Comparison of ENCODE assay signal across 20 cellular contexts in the genomic region with DNA sequence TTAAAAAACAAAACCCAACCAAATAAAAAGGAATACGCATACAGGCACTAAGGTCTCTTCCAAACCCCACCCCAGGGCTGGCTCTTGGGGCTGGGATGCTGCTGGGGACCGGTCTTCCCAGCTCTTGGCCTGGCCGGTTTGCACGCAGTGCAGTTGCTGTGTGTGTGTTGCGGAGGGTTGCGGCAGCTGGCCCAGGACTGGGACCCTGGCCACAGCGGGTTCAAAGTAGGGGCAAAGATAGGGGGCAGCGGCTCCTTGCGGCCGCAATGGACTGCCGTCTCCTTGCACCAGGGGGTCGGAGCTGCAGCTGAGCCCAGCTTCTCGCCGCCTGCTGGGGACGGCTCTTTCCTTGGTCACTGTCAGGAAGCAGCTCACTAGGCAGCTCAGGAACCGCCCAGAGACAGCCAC. TPM values are rescaled to one million over a fixed set of nuclear protein-coding genes. Genes with fewer than 3 reads are reported as not detected.
A peak's percentile ranks its signal among the peaks of the same experiment; 100 is the strongest.
DNase-seq lines count a peak whose midpoint lies in the region; ATAC-seq, FAIRE-seq and TF ChIP-seq lines count a peak whose summit lies in the region.
"Had no signal": no experiment of that assay in that cellular context is flagged by ENCODE, and none has a peak within 500 bp of the region (broad histone marks: within the 10 kb centered on the region; RNA-seq: fewer than 3 reads in every experiment).

No MANE protein-coding gene starts in this region.

- H3K4me3 Mint-ChIP-seq in glutamatergic neuron (ENCODE audit: unreplicated experiment) = no peak overlapping the region
- H3K4me3 Mint-ChIP-seq in mesothelial cell of epicardium = no peak overlapping the region
- H3K4me3 Mint-ChIP-seq: CD4-positive, CD25-positive, alpha-beta regulatory T cell had no signal

- H3K36me3 ChIP-seq in GM12878 (ENCODE audit: control insufficient read depth in 2 of 2, insufficient read depth in 2 of 2, low read length in 1 of 2) (no peaks in the 10 kb centered on the region), thyroid gland (no peaks in the 10 kb centered on the region)

- no peak for DNase-seq in GM12878 (ENCODE audit: low read depth, low spot score)
- DNase-seq in glutamatergic neuron = peak; percentile 69
- DNase-seq in mesothelial cell of epicardium (ENCODE audit: low spot score in 2 of 2, unreplicated experiment in 2 of 2) = no peak
- DNase-seq in thyroid gland = no peak
- no peak for DNase-seq in T-helper 1 cell
- no peak for DNase-seq in ACHN
- no peak for DNase-seq in inferior parietal cortex (ENCODE audit: extremely low spot score)
- DNase-seq: CD4-positive, CD25-positive, alpha-beta regulatory T cell; EL; KBM-7; MV-4-11; NCI-H1417; NCI-H1930; NCI-H446; NCI-H69; NK-92 treated with Interleukin-12 subunit alpha and Interleukin-12 subunit beta, amount 100 ng/mL, for 24 hours; OCI-M1; SIG-M5 had no signal

- TF ChIP-seq RAD21 in GM12878 (IDR thresholded peaks at IDR 0.05; ENCODE audit: insufficient read depth, low read depth, low read length) = no peak

- 26% methylated on average over 16 of the region's 16 CpGs for WGBS in GM12878 (ENCODE audit: insufficient coverage, insufficient replicate concordance, low lambda C conversion rate, missing lambda C conversion rate)
- whole genome bisulfite sequencing in thyroid gland, 2 donors = 61% methylated on average over 11 to 16 of the region's 16 CpGs

- no peak overlapping the region for H2AFZ ChIP-seq in GM12878 (ENCODE audit: control insufficient read depth, low read depth, low read length)

- in situ Hi-C loops in GM12878 (cut with MboI) (no loop called here), ACHN (cut with HindIII; ENCODE audit: low pct_ligation_motif_present, low pct_unique_long_range_greater_than_20kb, low sequenced_read_pairs) (no loop called here)

- H4K20me1 ChIP-seq in GM12878 (ENCODE audit: control insufficient read depth, insufficient read depth) = no peaks in the 10 kb centered on the region; the same call in 1 of the 2 replicates

- no peak overlapping the region for H3K27ac Mint-ChIP-seq in glutamatergic neuron (ENCODE audit: unreplicated experiment)
- H3K27ac Mint-ChIP-seq in mesothelial cell of epicardium = no peak overlapping the region
- H3K27ac Mint-ChIP-seq: CD4-positive, CD25-positive, alpha-beta regulatory T cell had no signal

- POLR2A ChIA-PET in GM12878 (lab: Charles Lee) = no interaction called here

- peaks cover 6% of the 10 kb centered on the region for H3K9me3 Mint-ChIP-seq in glutamatergic neuron (ENCODE audit: unreplicated experiment)
- H3K9me3 Mint-ChIP-seq in mesothelial cell of epicardium = no peaks in the 10 kb centered on the region

- TF ChIP-seq CTCF in GM12878 (IDR thresholded peaks at IDR 0.05 in 2 of 3, conservative IDR thresholded peaks at IDR 0.05 in 1 of 3; ENCODE audit: control insufficient read depth in 2 of 3, extremely low read depth in 1 of 3, insufficient read depth in 1 of 3, low read depth in 3 of 3, low read length in 3 of 3) (no peak; a peak in 1 of 6 replicates), glutamatergic neuron (IDR thresholded peaks at IDR 0.05; ENCODE audit: partially characterized antibody, unreplicated experiment) (no peak), mesothelial cell of epicardium (IDR thresholded peaks at IDR 0.05; ENCODE audit: unreplicated experiment) (peak; percentile 29), thyroid gland (IDR thresholded peaks at IDR 0.05) (no peak)

- H3K79me2 ChIP-seq in GM12878 (ENCODE audit: control insufficient read depth, insufficient read depth, low read length) = no peaks in the 10 kb centered on the region

- H3K27ac ChIP-seq in GM12878 (ENCODE audit: control insufficient read depth, insufficient read depth) = no peak overlapping the region
- peak overlapping the region in 2 of 3 donors; percentile 50 to 59 for H3K27ac ChIP-seq in thyroid gland

- SMC1A ChIA-PET in GM12878 (lab: Charles Lee; ENCODE audit: uncharacterized antibody, unreplicated experiment) = interaction anchor here (0.9 kb wide), 1 partner anchor 22 kb away, joined by 3 read pairs; no protein-coding TSS in a partner anchor

- no peak for FAIRE-seq in GM12878 (lab: Jason Lieb, UNC)

- no peak overlapping the region for H3K4me2 ChIP-seq in GM12878 (ENCODE audit: control insufficient read depth, insufficient read depth)

- no peak overlapping the region for H3K4me3 ChIP-seq in GM12878
- H3K4me3 ChIP-seq in thyroid gland (replicated peaks in 1 of 3) = no peak overlapping the region

- TF ChIP-seq EP300 in GM12878 (IDR thresholded peaks at IDR 0.05; ENCODE audit: borderline replicate concordance in 1 of 2, control insufficient read depth in 1 of 2, low read depth in 2 of 2, low read length in 2 of 2) = no peak

- H3K4me1 Mint-ChIP-seq in glutamatergic neuron (ENCODE audit: low read depth, unreplicated experiment) (no peaks in the 10 kb centered on the region), mesothelial cell of epicardium (peaks cover 10% of the 10 kb centered on the region)

- H3K9me3 ChIP-seq in GM12878 (replicated peaks; ENCODE audit: control insufficient read depth, insufficient read depth, low read length) (no peaks in the 10 kb centered on the region), thyroid gland (no peaks in the 10 kb centered on the region)

- H3K27me3 Mint-ChIP-seq in glutamatergic neuron (ENCODE audit: unreplicated experiment) = peaks cover 38% of the 10 kb centered on the region
- H3K27me3 Mint-ChIP-seq in mesothelial cell of epicardium (ENCODE audit: low read depth) = peaks cover 93% of the 10 kb centered on the region

- H3K4me1 ChIP-seq in GM12878 (ENCODE audit: control insufficient read depth, insufficient read depth, low read length) (no peaks in the 10 kb centered on the region), thyroid gland (peaks cover 28 to 43% of the 10 kb centered on the region in 2 donors)

- intact Hi-C loops in GM12878 (cut with micrococcal nuclease; ENCODE audit: unreplicated experiment) = no loop called here
- intact Hi-C loops in thyroid gland (cut with DNase I) = no loop called here

- ATAC-seq in GM12878 (peak; percentile 50), GM21786 (IDR thresholded peaks at IDR 0.05; ENCODE audit: unreplicated experiment) (no peak)

- peaks cover 17 to 30% of the 10 kb centered on the region in 2 experiments for H3K27me3 ChIP-seq in GM12878 (replicated peaks in 1 of 2; ENCODE audit: control insufficient read depth in 2 of 2, insufficient read depth in 2 of 2, low read length in 1 of 2)
- H3K27me3 ChIP-seq in thyroid gland = no peaks in the 10 kb centered on the region

- H3K36me3 Mint-ChIP-seq in glutamatergic neuron (ENCODE audit: unreplicated experiment) = no peaks in the 10 kb centered on the region
- no peaks in the 10 kb centered on the region for H3K36me3 Mint-ChIP-seq in mesothelial cell of epicardium
- H3K36me3 Mint-ChIP-seq: CD4-positive, CD25-positive, alpha-beta regulatory T cell had no signal

- no peak overlapping the region for H3K9ac ChIP-seq in GM12878 (ENCODE audit: control insufficient read depth, insufficient read depth, low read length)

- CTCF ChIA-PET in GM12878 (lab: Yijun Ruan, JAX) = interaction anchor here (1.0 to 1.8 kb wide), 4 partner anchors 15 to 90 kb away, joined by 4 to 10 read pairs (median 4); no protein-coding TSS in a partner anchor

- TF ChIP-seq POLR2A in GM12878 (IDR thresholded peaks at IDR 0.05; ENCODE audit: low read depth, low read length) (no peak), thyroid gland (IDR thresholded peaks at IDR 0.05) (no peak)

- RAD21 ChIA-PET in GM12878 (lab: Charles Lee; ENCODE audit: unreplicated experiment) = no interaction called here

- no TSS peak for BruUV-seq in GM12878 (replicated peaks; lab: Mats Ljungman, UMichigan)

TF ChIP-seq in GM12878, 131 proteins besides CTCF, POLR2A, EP300 and RAD21 (continues in another document):
- TF ChIP-seq RCOR1 (conservative IDR thresholded peaks at IDR 0.05; ENCODE audit: low read depth, low read length) (no peak), RAD51 (IDR thresholded peaks at IDR 0.05) (no peak), ZNF384 (IDR thresholded peaks at IDR 0.05; ENCODE audit: borderline replicate concordance, low read depth, low read length) (no peak), CREB1 (IDR thresholded peaks at IDR 0.05; ENCODE audit: low read depth) (no peak)
- TF ChIP-seq, protein P1, sequence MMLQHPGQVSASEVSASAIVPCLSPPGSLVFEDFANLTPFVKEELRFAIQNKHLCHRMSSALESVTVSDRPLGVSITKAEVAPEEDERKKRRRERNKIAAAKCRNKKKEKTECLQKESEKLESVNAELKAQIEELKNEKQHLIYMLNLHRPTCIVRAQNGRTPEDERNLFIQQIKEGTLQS (IDR thresholded peaks at IDR 0.05; ENCODE audit: borderline replicate concordance, extremely low read depth, low read depth, low read length) = no peak

RNA-seq across cellular contexts. Expression of gene DMRT3, which starts 5.0 kb away (rescaled TPM):
- total RNA-seq in GM12878 (2013; cell fraction: nucleolus; rRNA removed) = not detected in 2 replicates
- total RNA-seq in GM12878 (2014; rRNA removed) = 0.06 TPM in 1 of 2 replicates, not detected in the other
- not detected in 2 replicates for total RNA-seq in GM12878 (2014; rRNA removed; fragmentation: Illumina TruSeq; extraction: Trizol)
- not detected in 2 replicates for total RNA-seq in GM12878 (2021)
- polyA plus RNA-seq in GM12878 (2011; ENCODE audit: low read depth) = not detected
- polyA plus RNA-seq in GM12878 (2011; rRNA removed) = not detected in 2 replicates
- 0.04 TPM in 1 of 2 replicates, not detected in the other for polyA plus RNA-seq in GM12878 (2011; cell fraction: cytosol; rRNA removed)
- not detected in 2 replicates for polyA plus RNA-seq in GM12878 (2011; cell fraction: nucleus; rRNA removed)
- polyA plus RNA-seq in GM12878 (2012) = not detected in 2 replicates
- not detected in 2 replicates for polyA plus RNA-seq in GM12878 (2014; fragmentation: Illumina TruSeq; extraction: Trizol)
- polyA plus RNA-seq in GM12878 (2014; fragmentation: Nextera tagmentation; extraction: Ambion mirVana) = under 1 TPM in 1 of 2 experiments, not detected in 1; 0.11 TPM
- polyA plus RNA-seq in GM12878 (2014; rRNA removed) = 0.03 TPM in 1 of 2 replicates, not detected in the other
- not detected for polyA plus RNA-seq in GM12878 (2016; fragmentation: Nextera tagmentation; extraction: Ambion mirVana)
- not detected in 2 replicates for polyA minus RNA-seq in GM12878 (2011; rRNA and poly(A)+ RNA removed)
- polyA minus RNA-seq in GM12878 (2011; cell fraction: cytosol; rRNA and poly(A)+ RNA removed) = not detected in 2 replicates
- polyA minus RNA-seq in GM12878 (2011; cell fraction: nucleus; rRNA and poly(A)+ RNA removed) = not detected in 2 replicates
- 1.7 TPM for total RNA-seq in glutamatergic neuron (ENCODE audit: unreplicated experiment)
- 2.1 to 3.3 TPM (median 2.5 TPM) in 3 replicates for total RNA-seq in mesothelial cell of epicardium
- total RNA-seq in thyroid gland = 10 to 100 TPM in 1 of 4 donors, 1 to 10 TPM in 3; 2.5 to 26.1 (median 7.3) TPM
- total RNA-seq: CD4-positive, CD25-positive, alpha-beta regulatory T cell; RPMI7951 had no signal
- polyA plus RNA-seq: CD4-positive, CD25-positive, alpha-beta regulatory T cell had no signal
